In genomic region chrX:57910287-57910912, GRCh38 we compare ENCODE assay signal across 8 cellular contexts. TPM values are rescaled to one million over a fixed set of nuclear protein-coding genes. Genes with fewer than 3 reads are reported as not detected.
A peak's percentile ranks its signal among the peaks of the same experiment; 100 is the strongest.
DNase-seq lines count a peak whose midpoint lies in the region; ATAC-seq and TF ChIP-seq lines count a peak whose summit lies in the region.
"Not testable (repeated sequence)": the region's sequence is repeated elsewhere in the genome, so short reads cannot be mapped to it uniquely, and the experiment has no call there.

Gene ZXDA (minus strand): TSS chrX:57910458. CDS start chrX:57910420, 38 bp downstream.

- H2AFZ ChIP-seq in OCI-LY3 (ENCODE audit: low read depth, low read length) = peak within 1 kb of the TSS; percentile 83
- peak within 1 kb of the TSS; percentile 33 for H2AFZ ChIP-seq in fibroblast of lung (ENCODE audit: low read length)

- DNase-seq in EL (peak; percentile 35), fibroblast of lung (ENCODE audit: low read depth in 2 of 2) (peak; percentile 12 to 36), superior temporal gyrus (ENCODE audit: extremely low spot score) (peak; percentile 30)
- not testable (repeated sequence) for DNase-seq in activated naive CD8-positive, alpha-beta T cell treated with anti-CD3 and anti-CD28 coated beads for 36 hours; mucosa of descending colon

- H3K27ac ChIP-seq in OCI-LY3 (ENCODE audit: low read length) (0 out of 2 replicates have a peak within 1 kb of the TSS, but pooled peaks have one; percentile 16), fibroblast of lung (ENCODE audit: insufficient read depth, low read length) (peak within 1 kb of the TSS; percentile 69)

- not testable (repeated sequence) for H3K9me3 Mint-ChIP-seq in activated naive CD8-positive, alpha-beta T cell treated with anti-CD3 and anti-CD28 coated beads for 36 hours

- H3K9me3 ChIP-seq in OCI-LY3 (ENCODE audit: insufficient read depth, low read length); fibroblast of lung (ENCODE audit: control insufficient read depth, insufficient read depth, low read depth, low read length); mucosa of descending colon: not testable (repeated sequence)

- H3K79me2 ChIP-seq in OCI-LY3 (ENCODE audit: low read length) = peaks cover 13% of the 10 kb centered on the region
- H3K79me2 ChIP-seq in fibroblast of lung (ENCODE audit: control insufficient read depth, insufficient read depth, low read length) = not testable (repeated sequence)

- H3K9ac ChIP-seq in OCI-LY3 (ENCODE audit: low read length) (peak within 1 kb of the TSS; percentile 66), fibroblast of lung (ENCODE audit: insufficient read depth, low read length) (peak within 1 kb of the TSS; percentile 59)

- H3K4me3 ChIP-seq in OCI-LY3 (ENCODE audit: low read length) (peak within 1 kb of the TSS; percentile 76), fibroblast of lung (replicated peaks in 1 of 4; ENCODE audit: control extremely low read depth in 1 of 4, insufficient read depth in 1 of 4, low read depth in 3 of 4, low read length in 4 of 4) (peak within 1 kb of the TSS; percentile 26 to 69 (median 39)), mucosa of descending colon (peak within 1 kb of the TSS; percentile 19)

- not testable (repeated sequence) for H3K27me3 ChIP-seq in OCI-LY3 (ENCODE audit: low read depth, low read length); fibroblast of lung (ENCODE audit: control insufficient read depth, insufficient read depth, low read length)

- not testable (repeated sequence) for H3K27me3 Mint-ChIP-seq in activated naive CD8-positive, alpha-beta T cell treated with anti-CD3 and anti-CD28 coated beads for 36 hours

- peak within 1 kb of the TSS; percentile 95 for H3K27ac Mint-ChIP-seq in activated naive CD8-positive, alpha-beta T cell treated with anti-CD3 and anti-CD28 coated beads for 36 hours

- intact Hi-C loops in mucosa of descending colon (cut with DNase I, micrococcal nuclease) = not testable (repeated sequence)

- not testable (repeated sequence) for TF ChIP-seq CTCF in OCI-LY3 (IDR thresholded peaks at IDR 0.05; ENCODE audit: low read depth, low read length); fibroblast of lung (conservative IDR thresholded peaks at IDR 0.05 in 1 of 2, IDR thresholded peaks at IDR 0.05 in 1 of 2; ENCODE audit: low read depth in 1 of 2, low read length in 2 of 2); mucosa of descending colon (IDR thresholded peaks at IDR 0.05)

- not testable (repeated sequence) for H3K4me1 ChIP-seq in OCI-LY3 (ENCODE audit: low read length); fibroblast of lung (ENCODE audit: control insufficient read depth, extremely low read depth, insufficient read depth, low read length); mucosa of descending colon (ENCODE audit: low read depth)

- H3K4me2 ChIP-seq in OCI-LY3 (ENCODE audit: low read length) (peak within 1 kb of the TSS; percentile 89), fibroblast of lung (ENCODE audit: extremely low read depth, insufficient read depth, low read length) (peak within 1 kb of the TSS; percentile 68)

- H3K4me3 Mint-ChIP-seq in activated naive CD8-positive, alpha-beta T cell treated with anti-CD3 and anti-CD28 coated beads for 36 hours = peak within 1 kb of the TSS; percentile 79

- peaks cover 18% of the 10 kb centered on the region for H3K36me3 Mint-ChIP-seq in activated naive CD8-positive, alpha-beta T cell treated with anti-CD3 and anti-CD28 coated beads for 36 hours

- H3K36me3 ChIP-seq in OCI-LY3 (replicated peaks; ENCODE audit: low read depth, low read length) = peaks cover 14% of the 10 kb centered on the region
- H3K36me3 ChIP-seq in fibroblast of lung (ENCODE audit: control insufficient read depth, insufficient read depth, low read length); mucosa of descending colon (ENCODE audit: low read depth): not testable (repeated sequence)

- ATAC-seq in GM21526 (IDR thresholded peaks at IDR 0.05; ENCODE audit: low FRiP score, unreplicated experiment) (peak; percentile 49), HG03175 (IDR thresholded peaks at IDR 0.05; ENCODE audit: unreplicated experiment) (peak; percentile 56), mucosa of descending colon (peak; percentile 68)

- H3K4me1 Mint-ChIP-seq in activated naive CD8-positive, alpha-beta T cell treated with anti-CD3 and anti-CD28 coated beads for 36 hours = peaks cover 22% of the 10 kb centered on the region

- H4K20me1 ChIP-seq in OCI-LY3 (ENCODE audit: insufficient read depth, low read length); fibroblast of lung (ENCODE audit: control insufficient read depth, extremely low read depth, insufficient read depth, low read length): not testable (repeated sequence)

RNA-seq across cellular contexts. Expression of gene ZXDA, which starts in this region (rescaled TPM):
- total RNA-seq in activated naive CD8-positive, alpha-beta T cell treated with anti-CD3 and anti-CD28 coated beads for 36 hours = 1 to 10 TPM; 3.7 TPM
- total RNA-seq in fibroblast of lung = 7.4 and 7.6 TPM in 2 replicates
- polyA plus RNA-seq in fibroblast of lung = 1.6 and 1.8 TPM in 2 replicates
- polyA plus RNA-seq in fibroblast of lung (2012) = 1.4 and 1.6 TPM in 2 replicates
- polyA minus RNA-seq in fibroblast of lung (ENCODE audit: low replicate concordance) = 4.8 and 5.0 TPM in 2 replicates
- total RNA-seq in mucosa of descending colon = 1 to 10 TPM; 3.5 to 6.6 (median 5.5) TPM

Comparison
In these comparisons a context has a peak if more than half of its experiments do, and no peak if none do; other contexts are left out.
1. H3K4me3 ChIP-seq: peak in every context shown above with its lines; median percentile 76 in OCI-LY3; 39 in fibroblast of lung; 19 in mucosa of descending colon.